Comparison of ENCODE assay signal across 8 cellular contexts in the genomic region with DNA sequence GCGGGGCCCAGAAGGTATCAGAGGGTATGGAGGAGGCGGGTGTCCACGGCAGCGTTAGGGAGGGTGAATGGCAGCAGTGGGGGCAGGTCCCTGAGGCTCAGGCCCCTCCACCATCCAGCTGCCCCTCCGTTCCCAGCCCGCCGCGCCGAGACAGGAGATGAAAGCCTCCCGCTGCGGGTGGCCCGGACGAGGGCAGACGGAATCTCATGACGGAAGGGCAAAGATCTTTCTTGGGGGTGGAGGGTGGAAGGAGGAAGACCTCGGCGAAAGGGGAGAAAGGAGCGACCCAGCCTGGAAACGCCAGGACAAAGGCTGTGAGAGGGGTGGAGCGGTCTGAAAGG. TPM values are rescaled to one million over a fixed set of nuclear protein-coding genes. Genes with fewer than 3 reads are reported as not detected.
DNase-seq lines count a peak whose midpoint lies in the region; ATAC-seq and TF ChIP-seq lines count a peak whose summit lies in the region.

No MANE protein-coding gene starts in this region.

- peaks cover 12% of the 10 kb centered on the region for H3K36me3 ChIP-seq in KOPT-K1 (ENCODE audit: insufficient read depth, low read length)
- H3K36me3 ChIP-seq in heart right ventricle: peaks cover 0 to 26% (median 0%) of the 10 kb centered on the region in 9 donors
- peaks cover 33% of the 10 kb centered on the region for H3K36me3 ChIP-seq in skeletal muscle satellite cell (ENCODE audit: insufficient read depth, low read length)

- H3K4me1 Mint-ChIP-seq in activated T-helper 17 cell treated with anti-CD3 and anti-CD28 coated beads, Interleukin-2, amount 50 U/mL, for 72 hours: peaks cover 33% of the 10 kb centered on the region

- TF ChIP-seq CTCF in GM10266 (IDR thresholded peaks at IDR 0.05; ENCODE audit: control insufficient read depth, insufficient read depth, low read depth, missing control alignments) (no peak), heart right ventricle (IDR thresholded peaks at IDR 0.05) (no peak)

- no peaks in the 10 kb centered on the region for H3K27me3 Mint-ChIP-seq in activated T-helper 17 cell treated with anti-CD3 and anti-CD28 coated beads, Interleukin-2, amount 50 U/mL, for 72 hours

- H3K4me1 ChIP-seq in heart right ventricle: peaks cover 6 to 57% (median 29%) of the 10 kb centered on the region in 9 donors
- peaks cover 39% of the 10 kb centered on the region for H3K4me1 ChIP-seq in skeletal muscle satellite cell (ENCODE audit: control insufficient read depth, insufficient read depth, low read length)

- H3K36me3 Mint-ChIP-seq in activated T-helper 17 cell treated with anti-CD3 and anti-CD28 coated beads, Interleukin-2, amount 50 U/mL, for 72 hours (ENCODE audit: low read depth): peaks cover 31% of the 10 kb centered on the region

- DNase-seq in GM10266 (ENCODE audit: extremely low spot score): peak; percentile 56
- no peak for DNase-seq in heart right ventricle
- no peak for DNase-seq in T1000 (lab: John Stamatoyannopoulos, UW)
- DNase-seq in GOT3 (lab: John Stamatoyannopoulos, UW): no peak

- peak overlapping the region; percentile 57 to 91 (median 82) for H3K4me3 ChIP-seq in heart right ventricle
- H3K4me3 ChIP-seq in skeletal muscle satellite cell (ENCODE audit: low read length): peak overlapping the region; percentile 95

- peak overlapping the region; percentile 92 for H3K4me2 ChIP-seq in skeletal muscle satellite cell (ENCODE audit: low read length)

- peak overlapping the region; percentile 95 for H3K27ac Mint-ChIP-seq in activated T-helper 17 cell treated with anti-CD3 and anti-CD28 coated beads, Interleukin-2, amount 50 U/mL, for 72 hours

- H3K9me3 Mint-ChIP-seq in activated T-helper 17 cell treated with anti-CD3 and anti-CD28 coated beads, Interleukin-2, amount 50 U/mL, for 72 hours: no peaks in the 10 kb centered on the region

- ATAC-seq in GM21576 (IDR thresholded peaks at IDR 0.05; ENCODE audit: unreplicated experiment) (peak; percentile 23), heart right ventricle (peak; percentile 4 to 31 (median 14))
- peak; percentile 33 for ATAC-seq in activated T-helper 17 cell treated with anti-CD3 and anti-CD28 coated beads, Interleukin-2, amount 50 U/mL, for 72 hours (replicated peaks)

- no peaks in the 10 kb centered on the region for H3K9me3 ChIP-seq in KOPT-K1 (ENCODE audit: insufficient read depth, low read length, poor library complexity, severe bottlenecking)
- no peaks in the 10 kb centered on the region for H3K9me3 ChIP-seq in heart right ventricle
- H3K9me3 ChIP-seq in skeletal muscle satellite cell (replicated peaks; ENCODE audit: low read length): no peaks in the 10 kb centered on the region

- H3K9ac ChIP-seq in skeletal muscle satellite cell (ENCODE audit: low read depth, low read length): peak overlapping the region; percentile 89

- WGBS in heart right ventricle, 2 donors: 0% methylated on average over 20 of the region's 20 CpGs

- H3K4me3 Mint-ChIP-seq in activated T-helper 17 cell treated with anti-CD3 and anti-CD28 coated beads, Interleukin-2, amount 50 U/mL, for 72 hours: peak overlapping the region; percentile 94

- H3K27ac ChIP-seq in KOPT-K1 (ENCODE audit: low read depth, low read length, poor library complexity, severe bottlenecking): peak overlapping the region; percentile 84
- H3K27ac ChIP-seq in heart right ventricle: peak overlapping the region; percentile 7 to 88 (median 76)

- intact Hi-C loops in heart right ventricle (cut with DNase I): no loop called here

- H3K27me3 ChIP-seq in heart right ventricle: no peaks in the 10 kb centered on the region
- no peaks in the 10 kb centered on the region for H3K27me3 ChIP-seq in skeletal muscle satellite cell (ENCODE audit: control insufficient read depth, insufficient read depth, low read length)

RNA-seq across cellular contexts. Expression of gene MICAL1, which starts 0.4 kb away (rescaled TPM):
- 10 to 100 TPM; 43.3 to 58.3 TPM for total RNA-seq in activated T-helper 17 cell treated with anti-CD3 and anti-CD28 coated beads, Interleukin-2, amount 50 U/mL, for 72 hours
- total RNA-seq in heart right ventricle: 10 to 100 TPM in 2 of 10 donors, 1 to 10 TPM in 8; 2.4 to 11.5 (median 4.9) TPM
- 10 to 100 TPM; 10.2 to 24.0 TPM for polyA plus RNA-seq in heart right ventricle
- total RNA-seq in skeletal muscle satellite cell (2012; rRNA removed): 64.2 and 69.5 TPM in 2 replicates

RNA-seq across cellular contexts. Expression of gene SMPD2, which starts 14.6 kb away (rescaled TPM):
- 1 to 10 TPM; 8.0 to 9.7 TPM for total RNA-seq in activated T-helper 17 cell treated with anti-CD3 and anti-CD28 coated beads, Interleukin-2, amount 50 U/mL, for 72 hours
- total RNA-seq in heart right ventricle: 1 to 10 TPM; 2.1 to 6.4 (median 3.8) TPM
- 1 to 10 TPM; 4.8 to 8.9 TPM for polyA plus RNA-seq in heart right ventricle
- 14.2 and 15.3 TPM in 2 replicates for total RNA-seq in skeletal muscle satellite cell (2012; rRNA removed)

RNA-seq across cellular contexts. Expression of gene PPIL6, which starts 14.7 kb away (rescaled TPM):
- total RNA-seq in activated T-helper 17 cell treated with anti-CD3 and anti-CD28 coated beads, Interleukin-2, amount 50 U/mL, for 72 hours: under 1 TPM in 1 of 2 donors, not detected in 1; 0.39 TPM
- 1 to 10 TPM; 1.4 to 5.2 (median 3.0) TPM for total RNA-seq in heart right ventricle
- 1 to 10 TPM in 1 of 2 donors, under 1 TPM in 1; 0.44 to 2.0 TPM for polyA plus RNA-seq in heart right ventricle
- total RNA-seq in skeletal muscle satellite cell (2012; rRNA removed): 1.3 and 2.5 TPM in 2 replicates

RNA-seq across cellular contexts. Expression of gene ZBTB24, which starts 27.9 kb away (rescaled TPM):
- 10 to 100 TPM; 11.0 to 11.4 TPM for total RNA-seq in activated T-helper 17 cell treated with anti-CD3 and anti-CD28 coated beads, Interleukin-2, amount 50 U/mL, for 72 hours
- 1 to 10 TPM; 2.4 to 4.0 (median 3.3) TPM for total RNA-seq in heart right ventricle
- polyA plus RNA-seq in heart right ventricle: 1 to 10 TPM; 1.1 to 2.3 TPM
- 7.4 TPM in 2 replicates for total RNA-seq in skeletal muscle satellite cell (2012; rRNA removed)
